8 cellular contexts compared by ENCODE assay signal in the genomic region with DNA sequence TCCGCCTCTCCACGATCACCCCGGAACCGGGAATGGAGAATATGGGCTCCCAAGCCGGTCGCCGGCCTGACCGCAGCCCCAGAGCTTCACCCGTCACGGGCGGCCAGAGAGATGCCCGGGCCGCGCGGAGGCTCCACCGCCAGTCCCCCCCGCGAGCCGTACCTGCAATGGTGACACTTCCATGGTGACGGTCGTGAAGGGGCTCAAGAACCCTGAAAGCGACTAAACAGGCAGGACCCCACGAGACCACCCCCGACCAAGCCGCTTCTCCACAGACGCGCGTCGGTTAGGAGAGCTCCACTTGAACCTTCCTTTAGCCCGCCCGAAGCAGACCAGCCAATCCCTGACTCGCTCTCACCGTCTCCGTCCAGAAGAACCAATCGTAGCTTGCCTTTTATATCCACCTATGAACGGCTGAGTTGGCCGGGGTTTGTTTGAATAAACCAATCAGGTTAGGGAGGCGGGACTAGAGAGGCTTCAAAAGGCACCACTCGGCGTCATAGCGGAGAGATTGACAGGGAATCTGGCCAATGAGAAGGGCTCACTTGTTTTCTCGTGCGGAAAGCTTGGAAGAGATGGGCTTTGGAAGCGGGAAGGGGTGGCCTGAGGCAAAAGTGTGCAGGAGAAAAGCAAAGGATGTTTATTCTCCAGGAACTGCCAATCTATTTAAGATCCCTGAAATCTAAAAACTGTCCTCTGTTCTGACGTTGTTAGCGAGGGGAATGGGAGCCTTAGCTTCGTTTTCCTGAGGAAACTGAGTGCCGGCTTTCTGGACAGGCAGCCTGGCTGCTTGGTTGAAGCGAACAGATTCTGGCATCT. TPM values are rescaled to one million over a fixed set of nuclear protein-coding genes. Genes with fewer than 3 reads are reported as not detected.
DNase-seq lines count a peak whose midpoint lies in the region; ATAC-seq, FAIRE-seq and TF ChIP-seq lines count a peak whose summit lies in the region.

A gene with protein sequence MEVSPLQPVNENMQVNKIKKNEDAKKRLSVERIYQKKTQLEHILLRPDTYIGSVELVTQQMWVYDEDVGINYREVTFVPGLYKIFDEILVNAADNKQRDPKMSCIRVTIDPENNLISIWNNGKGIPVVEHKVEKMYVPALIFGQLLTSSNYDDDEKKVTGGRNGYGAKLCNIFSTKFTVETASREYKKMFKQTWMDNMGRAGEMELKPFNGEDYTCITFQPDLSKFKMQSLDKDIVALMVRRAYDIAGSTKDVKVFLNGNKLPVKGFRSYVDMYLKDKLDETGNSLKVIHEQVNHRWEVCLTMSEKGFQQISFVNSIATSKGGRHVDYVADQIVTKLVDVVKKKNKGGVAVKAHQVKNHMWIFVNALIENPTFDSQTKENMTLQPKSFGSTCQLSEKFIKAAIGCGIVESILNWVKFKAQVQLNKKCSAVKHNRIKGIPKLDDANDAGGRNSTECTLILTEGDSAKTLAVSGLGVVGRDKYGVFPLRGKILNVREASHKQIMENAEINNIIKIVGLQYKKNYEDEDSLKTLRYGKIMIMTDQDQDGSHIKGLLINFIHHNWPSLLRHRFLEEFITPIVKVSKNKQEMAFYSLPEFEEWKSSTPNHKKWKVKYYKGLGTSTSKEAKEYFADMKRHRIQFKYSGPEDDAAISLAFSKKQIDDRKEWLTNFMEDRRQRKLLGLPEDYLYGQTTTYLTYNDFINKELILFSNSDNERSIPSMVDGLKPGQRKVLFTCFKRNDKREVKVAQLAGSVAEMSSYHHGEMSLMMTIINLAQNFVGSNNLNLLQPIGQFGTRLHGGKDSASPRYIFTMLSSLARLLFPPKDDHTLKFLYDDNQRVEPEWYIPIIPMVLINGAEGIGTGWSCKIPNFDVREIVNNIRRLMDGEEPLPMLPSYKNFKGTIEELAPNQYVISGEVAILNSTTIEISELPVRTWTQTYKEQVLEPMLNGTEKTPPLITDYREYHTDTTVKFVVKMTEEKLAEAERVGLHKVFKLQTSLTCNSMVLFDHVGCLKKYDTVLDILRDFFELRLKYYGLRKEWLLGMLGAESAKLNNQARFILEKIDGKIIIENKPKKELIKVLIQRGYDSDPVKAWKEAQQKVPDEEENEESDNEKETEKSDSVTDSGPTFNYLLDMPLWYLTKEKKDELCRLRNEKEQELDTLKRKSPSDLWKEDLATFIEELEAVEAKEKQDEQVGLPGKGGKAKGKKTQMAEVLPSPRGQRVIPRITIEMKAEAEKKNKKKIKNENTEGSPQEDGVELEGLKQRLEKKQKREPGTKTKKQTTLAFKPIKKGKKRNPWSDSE (N-terminal part only) (minus strand): TSS at position 288 of the 819 bp plus-strand sequence. CDS start 105 bp downstream, at position 183.

- peak within 1 kb of the TSS; percentile 76 for H3K4me3 ChIP-seq in WERI-Rb-1 (ENCODE audit: low read depth, low read length)
- H3K4me3 ChIP-seq in bronchial epithelial cell (ENCODE audit: low read depth, low read length) = peak within 1 kb of the TSS; percentile 86
- peak within 1 kb of the TSS; percentile 26 to 59 for H3K4me3 ChIP-seq in small intestine (ENCODE audit: low read depth in 1 of 2, low read length in 2 of 2)

- no peaks in the 10 kb centered on the region for H3K4me1 ChIP-seq in small intestine (ENCODE audit: control insufficient read depth in 2 of 2, insufficient read depth in 1 of 2, low read depth in 1 of 2, low read length in 1 of 2)

- in situ Hi-C loops in GM18951 (cut with MboI; ENCODE audit: low sequenced_read_pairs, unreplicated experiment) = no loop called here

- H3K27ac ChIP-seq in WERI-Rb-1 (peak within 1 kb of the TSS; percentile 98), small intestine (ENCODE audit: low read depth in 1 of 2, low read length in 1 of 2) (peak within 1 kb of the TSS in 1 of 2 donors; percentile 41)

- peak; percentile 94 for ATAC-seq in HG03175 (IDR thresholded peaks at IDR 0.05; ENCODE audit: unreplicated experiment)

- TF ChIP-seq POLR2A in GM18951 (IDR thresholded peaks at IDR 0.05; ENCODE audit: extremely low read depth, insufficient read depth, insufficient read length) = peak; percentile 81

- peak; percentile 99 for DNase-seq in AG08396 (ENCODE audit: low spot score)
- DNase-seq in NCI-H2227 treated with DMSO at 0.1 percent for 48 hours (lab: John Stamatoyannopoulos, UW) = peak; percentile 100
- peak; percentile 100 for DNase-seq in WERI-Rb-1
- DNase-seq in bronchial epithelial cell (ENCODE audit: low read depth) = peak; percentile 100
- DNase-seq in iPS-NIHi11 (ENCODE audit: low spot score) = peak; percentile 98
- peak; percentile 100 for DNase-seq in small intestine

- TF ChIP-seq CTCF in WERI-Rb-1 (IDR thresholded peaks at IDR 0.05; ENCODE audit: low read depth, low read length) (no peak), bronchial epithelial cell (IDR thresholded peaks at IDR 0.05; ENCODE audit: insufficient read depth, low read length, severe bottlenecking) (no peak)

- H3K27me3 ChIP-seq in WERI-Rb-1 (ENCODE audit: insufficient read depth, low read depth, severe bottlenecking) (no peaks in the 10 kb centered on the region), bronchial epithelial cell (ENCODE audit: control insufficient read depth, insufficient read depth, low read length) (no peaks in the 10 kb centered on the region), small intestine (ENCODE audit: control insufficient read depth in 2 of 2, insufficient read depth in 2 of 2, low read length in 2 of 2) (no peaks in the 10 kb centered on the region)

- WGBS in small intestine, 3 donors = 0% methylated on average over 48 to 49 of the region's 49 CpGs

- H3K36me3 ChIP-seq in WERI-Rb-1 (peaks cover 47% of the 10 kb centered on the region), bronchial epithelial cell (ENCODE audit: control insufficient read depth, insufficient read depth, low read length) (no peaks in the 10 kb centered on the region), small intestine (ENCODE audit: control insufficient read depth in 2 of 2, insufficient read depth in 2 of 2, low read length in 2 of 2) (no peaks in the 10 kb centered on the region)

- FAIRE-seq in bronchial epithelial cell (lab: Jason Lieb, UNC) = peak; percentile 94
- no peak for FAIRE-seq in small intestine (lab: Jason Lieb, UNC)

- H3K9me3 ChIP-seq in WERI-Rb-1 (ENCODE audit: severe bottlenecking) (no peaks in the 10 kb centered on the region), small intestine (ENCODE audit: control insufficient read depth, low read depth) (no peaks in the 10 kb centered on the region)

RNA-seq across cellular contexts. Expression of the gene that starts here (rescaled TPM):
- 0.79 and 2.0 TPM in 2 replicates for total RNA-seq in bronchial epithelial cell
- polyA plus RNA-seq in small intestine = 10 to 100 TPM in 1 of 3 donors, 1 to 10 TPM in 2; 1.1 to 37.5 (median 3.1) TPM
